Comparison of ENCODE assay signal across 8 cellular contexts in genomic region chr19:2477141-2477710, GRCh38. TPM values are rescaled to one million over a fixed set of nuclear protein-coding genes. Genes with fewer than 3 reads are reported as not detected.
A peak's percentile ranks its signal among the peaks of the same experiment; 100 is the strongest.
DNase-seq lines count a peak whose midpoint lies in the region; ATAC-seq and TF ChIP-seq lines count a peak whose summit lies in the region.

No MANE protein-coding gene starts in this region.

- CTCF ChIA-PET in CD4-positive, alpha-beta memory T cell (lab: Charles Lee; ENCODE audit: partially characterized antibody) = interaction anchor here (1.3 to 6.8 kb wide), 14 partner anchors 9 to 160 kb away, joined by 3 to 123 read pairs (median 16); no protein-coding TSS in a partner anchor
- CTCF ChIA-PET in MCF 10A (lab: Yijun Ruan, JAX) = interaction anchor here (0.6 to 4.1 kb wide), 16 partner anchors 13 to 302 kb away, joined by 3 to 62 read pairs (median 4); no protein-coding TSS in a partner anchor

- H3K27ac ChIP-seq in CD4-positive, alpha-beta memory T cell (ENCODE audit: low read depth, low read length) = peak overlapping the region; percentile 76

- intact Hi-C loops in CD4-positive, alpha-beta memory T cell (cut with micrococcal nuclease) = loop anchor here (2.0 to 10.0 kb wide), 4 partner anchors 18 to 325 kb away; partner anchors contain the start of genes AP3D1, PLEKHJ1, SF3A2 and SGTA
- intact Hi-C loops in MCF 10A (cut with micrococcal nuclease) = loop anchor here (5.0 kb wide), 1 partner anchor 150 kb away; no protein-coding TSS in a partner anchor

- ATAC-seq in stimulated activated effector memory CD8-positive, alpha-beta T cell treated with anti-CD3 and anti-CD28 coated beads, Interleukin-12 subunit alpha, Interleukin-12 subunit beta, amount 100 ng/mL, for 72 hours = peak; percentile 0
- no peak for ATAC-seq in GM21360 (IDR thresholded peaks at IDR 0.05; ENCODE audit: unreplicated experiment)
- ATAC-seq in HG03196 (IDR thresholded peaks at IDR 0.05; ENCODE audit: unreplicated experiment) = no peak

- peak overlapping the region; percentile 71 to 97 for H3K4me3 ChIP-seq in CD4-positive, alpha-beta memory T cell (ENCODE audit: low read length in 2 of 2)
- peak overlapping the region; percentile 74 for H3K4me3 ChIP-seq in NT2/D1 (ENCODE audit: insufficient read length, low read depth)

- no peak for DNase-seq in CD4-positive, alpha-beta memory T cell
- no peak for DNase-seq in NT2/D1 (ENCODE audit: low read depth, low spot score)
- no peak for DNase-seq in MCF 10A (ENCODE audit: unreplicated experiment)
- peak; percentile 5 for DNase-seq in kidney glomerular epithelial cell (lab: John Stamatoyannopoulos, UW)
- DNase-seq in stimulated activated effector memory CD8-positive, alpha-beta T cell treated with anti-CD3 and anti-CD28 coated beads, Interleukin-12 subunit alpha, Interleukin-12 subunit beta, amount 100 ng/mL, for 72 hours (ENCODE audit: low spot score in 2 of 2) = peak; percentile 38 to 80
- no peak for DNase-seq in NCI-H2081 (lab: John Stamatoyannopoulos, UW)

- peaks cover 5 to 26% of the 10 kb centered on the region in 2 donors for H3K36me3 Mint-ChIP-seq in CD4-positive, alpha-beta memory T cell
- peaks cover 40% of the 10 kb centered on the region for H3K36me3 Mint-ChIP-seq in MCF 10A (ENCODE audit: insufficient read depth, unreplicated experiment)
- peaks cover 50% of the 10 kb centered on the region for H3K36me3 Mint-ChIP-seq in stimulated activated effector memory CD8-positive, alpha-beta T cell treated with anti-CD3 and anti-CD28 coated beads, Interleukin-12 subunit alpha, Interleukin-12 subunit beta, amount 100 ng/mL, for 72 hours

- no peaks in the 10 kb centered on the region for H3K27me3 Mint-ChIP-seq in CD4-positive, alpha-beta memory T cell
- no peaks in the 10 kb centered on the region for H3K27me3 Mint-ChIP-seq in MCF 10A (ENCODE audit: insufficient read depth, unreplicated experiment)

- POLR2A ChIA-PET in CD4-positive, alpha-beta memory T cell (lab: Charles Lee; ENCODE audit: partially characterized antibody) = interaction anchor here (0.7 to 6.8 kb wide), 41 partner anchors 8 to 535 kb away, joined by 3 to 271 read pairs (median 9); partner anchors contain the start of genes LMNB2, SGTA and TIMM13
- POLR2A ChIA-PET in MCF 10A (lab: Yijun Ruan, JAX) = interaction anchor here (0.7 to 8.0 kb wide), 24 partner anchors 11 to 386 kb away, joined by 3 to 190 read pairs (median 17); partner anchors contain the start of genes LMNB2, PLEKHJ1 and TIMM13

- H3K9me3 Mint-ChIP-seq in CD4-positive, alpha-beta memory T cell = peaks cover 0 to 19% (median 0%) of the 10 kb centered on the region in 8 donors
- no peaks in the 10 kb centered on the region for H3K9me3 Mint-ChIP-seq in MCF 10A (ENCODE audit: unreplicated experiment)
- H3K9me3 Mint-ChIP-seq in stimulated activated effector memory CD8-positive, alpha-beta T cell treated with anti-CD3 and anti-CD28 coated beads, Interleukin-12 subunit alpha, Interleukin-12 subunit beta, amount 100 ng/mL, for 72 hours = no peaks in the 10 kb centered on the region

- H3K9ac ChIP-seq in NT2/D1 (ENCODE audit: insufficient read length, low read depth) = peak overlapping the region; percentile 92

- H3K4me1 ChIP-seq in CD4-positive, alpha-beta memory T cell (ENCODE audit: insufficient read depth, low read length) = peaks cover 25% of the 10 kb centered on the region
- H3K4me1 ChIP-seq in NT2/D1 (ENCODE audit: insufficient read depth, insufficient read length) = peaks cover 10% of the 10 kb centered on the region

- no peaks in the 10 kb centered on the region for H3K27me3 ChIP-seq in CD4-positive, alpha-beta memory T cell (ENCODE audit: insufficient read depth, low read length)
- H3K27me3 ChIP-seq in NT2/D1 (ENCODE audit: insufficient read depth, insufficient read length) = peaks cover 2% of the 10 kb centered on the region

- no TSS peak for BruUV-seq in MCF 10A (replicated peaks; lab: Mats Ljungman, UMichigan)

- H3K9me3 ChIP-seq in CD4-positive, alpha-beta memory T cell (ENCODE audit: control insufficient read depth in 1 of 2, low read length in 2 of 2) = no peaks in the 10 kb centered on the region
- H3K9me3 ChIP-seq in NT2/D1 (ENCODE audit: insufficient read depth, low read length) = no peaks in the 10 kb centered on the region

- peaks cover 6 to 36% (median 14%) of the 10 kb centered on the region in 4 donors for H3K4me1 Mint-ChIP-seq in CD4-positive, alpha-beta memory T cell
- peaks cover 9% of the 10 kb centered on the region for H3K4me1 Mint-ChIP-seq in MCF 10A (ENCODE audit: insufficient read depth, unreplicated experiment)
- peaks cover 27% of the 10 kb centered on the region for H3K4me1 Mint-ChIP-seq in stimulated activated effector memory CD8-positive, alpha-beta T cell treated with anti-CD3 and anti-CD28 coated beads, Interleukin-12 subunit alpha, Interleukin-12 subunit beta, amount 100 ng/mL, for 72 hours

- H3K4me3 Mint-ChIP-seq in CD4-positive, alpha-beta memory T cell = peak overlapping the region; percentile 99 to 100 (median 100)
- H3K4me3 Mint-ChIP-seq in MCF 10A (ENCODE audit: unreplicated experiment) = peak overlapping the region; percentile 98
- peak overlapping the region; percentile 97 for H3K4me3 Mint-ChIP-seq in stimulated activated effector memory CD8-positive, alpha-beta T cell treated with anti-CD3 and anti-CD28 coated beads, Interleukin-12 subunit alpha, Interleukin-12 subunit beta, amount 100 ng/mL, for 72 hours

- H3K27ac Mint-ChIP-seq in CD4-positive, alpha-beta memory T cell = peak overlapping the region; percentile 93 to 99 (median 97)
- H3K27ac Mint-ChIP-seq in MCF 10A (ENCODE audit: low read depth, unreplicated experiment) = peak overlapping the region; percentile 89
- H3K27ac Mint-ChIP-seq in stimulated activated effector memory CD8-positive, alpha-beta T cell treated with anti-CD3 and anti-CD28 coated beads, Interleukin-12 subunit alpha, Interleukin-12 subunit beta, amount 100 ng/mL, for 72 hours = peak overlapping the region; percentile 96

- H3K36me3 ChIP-seq in CD4-positive, alpha-beta memory T cell (ENCODE audit: insufficient read depth, low read length) = no peaks in the 10 kb centered on the region
- H3K36me3 ChIP-seq in NT2/D1 (ENCODE audit: insufficient read depth, insufficient read length, low read length) = peaks cover 23% of the 10 kb centered on the region

- TF ChIP-seq CTCF in MCF 10A (IDR thresholded peaks at IDR 0.05; ENCODE audit: unreplicated experiment) = no peak

RNA-seq across cellular contexts. Expression of gene GADD45B, which starts 1.3 kb away (rescaled TPM):
- total RNA-seq in CD4-positive, alpha-beta memory T cell = 10 to 100 TPM; 88.2 to 88.3 TPM
- polyA plus RNA-seq in CD4-positive, alpha-beta memory T cell = 10 to 100 TPM; 44.9 to 94.4 TPM
- total RNA-seq in MCF 10A (2022) = 28.0 and 53.8 TPM in 2 replicates

RNA-seq across cellular contexts. Expression of gene LMNB2, which starts 20.5 kb away (rescaled TPM):
- 10 to 100 TPM; 19.8 to 19.9 TPM for total RNA-seq in CD4-positive, alpha-beta memory T cell
- polyA plus RNA-seq in CD4-positive, alpha-beta memory T cell = 10 to 100 TPM in 1 of 2 donors, 1 to 10 TPM in 1; 3.8 to 10.8 TPM
- 85.2 and 85.6 TPM in 2 replicates for total RNA-seq in MCF 10A (2022)

RNA-seq across cellular contexts. Expression of gene TIMM13, which starts 49.8 kb away (rescaled TPM):
- 10 to 100 TPM; 30.6 to 31.6 TPM for total RNA-seq in CD4-positive, alpha-beta memory T cell
- polyA plus RNA-seq in CD4-positive, alpha-beta memory T cell = 10 to 100 TPM; 65.9 to 76.4 TPM
- total RNA-seq in MCF 10A (2022) = 123 and 188 TPM in 2 replicates

Comparison
In these comparisons a context has a peak if more than half of its experiments do, and no peak if none do; other contexts are left out.
1. DNase-seq: peak in kidney glomerular epithelial cell (single experiment) and stimulated activated effector memory CD8-positive, alpha-beta T cell treated with anti-CD3 and anti-CD28 coated beads, Interleukin-12 subunit alpha, Interleukin-12 subunit beta, amount 100 ng/mL, for 72 hours (2 of 2); none in CD4-positive, alpha-beta memory T cell (0 of 5), NT2/D1 (single experiment), MCF 10A (single experiment) and NCI-H2081 (0 of 2).
2. Peak in every context shown above with its lines, with median percentiles within 50 percentile points of each other: H3K27ac Mint-ChIP-seq and H3K4me3 Mint-ChIP-seq.